In the genomic region with DNA sequence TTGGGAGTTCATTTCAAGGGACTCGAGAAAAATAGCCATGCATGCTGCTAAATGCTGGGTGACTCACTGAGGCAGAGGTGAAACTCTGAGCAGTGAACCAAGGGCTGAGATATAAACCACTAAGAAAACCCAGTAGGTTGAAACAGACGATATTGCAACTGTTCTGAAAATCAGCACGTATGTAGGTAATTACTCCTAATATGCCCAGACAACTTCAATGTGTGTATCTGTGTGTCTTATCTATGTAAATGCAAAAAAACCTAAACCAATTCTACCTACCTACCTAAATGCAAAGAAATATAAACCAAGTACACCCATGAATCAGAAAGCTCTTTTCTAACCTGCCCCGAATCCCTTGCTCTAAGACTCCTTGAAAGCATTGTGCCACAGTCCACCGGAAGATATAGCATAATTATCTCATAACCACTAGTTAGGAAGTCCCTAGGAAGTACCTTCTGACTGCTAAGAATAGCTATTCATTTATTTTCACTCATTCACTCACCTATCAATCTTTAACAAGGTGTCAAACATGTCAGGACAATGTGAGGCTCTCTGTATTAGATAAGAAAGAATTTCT, we compare ENCODE assay signal across 10 cellular contexts.
DNase-seq lines count a peak whose midpoint lies in the region; ATAC-seq, FAIRE-seq and TF ChIP-seq lines count a peak whose summit lies in the region.
"Had no signal": no experiment of that assay in that cellular context is flagged by ENCODE, and none has a peak within 500 bp of the region (broad histone marks: within the 10 kb centered on the region; RNA-seq: fewer than 3 reads in every experiment).

No MANE protein-coding gene starts in this region.

- no peaks in the 10 kb centered on the region for H3K27me3 ChIP-seq in HepG2 (ENCODE audit: control insufficient read depth in 1 of 2, insufficient read depth in 2 of 2, low read length in 2 of 2)
- H3K27me3 ChIP-seq in right lobe of liver: no peaks in the 10 kb centered on the region
- no peaks in the 10 kb centered on the region for H3K27me3 ChIP-seq in H9 (ENCODE audit: insufficient read depth, low read length)

- H3K4ac ChIP-seq in H9 (ENCODE audit: low read depth, low read length): no peak overlapping the region

- peaks cover 17% of the 10 kb centered on the region for H3K4me1 ChIP-seq in HepG2 (ENCODE audit: insufficient read depth, low read length)
- H3K4me1 ChIP-seq in right lobe of liver: no peaks in the 10 kb centered on the region
- no peaks in the 10 kb centered on the region for H3K4me1 ChIP-seq in H9 (ENCODE audit: insufficient read depth, low read length)

- H3K9me3 ChIP-seq in HepG2 (ENCODE audit: low read length) (peaks cover 13% of the 10 kb centered on the region; the same call in 1 of the 2 replicates), right lobe of liver (no peaks in the 10 kb centered on the region), H9 (ENCODE audit: control insufficient read depth, low read depth, low read length) (peaks cover 13% of the 10 kb centered on the region)

- no peaks in the 10 kb centered on the region for H3K23me2 ChIP-seq in H9 (ENCODE audit: insufficient read length, low read depth, low read length, poor library complexity, severe bottlenecking)

- no peaks in the 10 kb centered on the region; the same call in 1 of the 2 replicates for H3K27me3 Mint-ChIP-seq in H9 (ENCODE audit: low read depth)

- H3K18ac ChIP-seq in H9 (ENCODE audit: insufficient read length, low read depth, low read length): no peak overlapping the region

- FAIRE-seq in HepG2 (lab: Jason Lieb, UNC): no peak
- FAIRE-seq in urothelium cell line (lab: Jason Lieb, UNC): peak; percentile 5

- no peaks in the 10 kb centered on the region for H3K79me1 ChIP-seq in H9 (ENCODE audit: insufficient read depth, low read depth, low read length, poor library complexity, severe bottlenecking)

- no peak for TF ChIP-seq RAD21 in HepG2 (CRISPR knock-in tag; IDR thresholded peaks at IDR 0.05)

- in situ Hi-C loops in HepG2 (cut with HindIII; ENCODE audit: extremely low pct_ligation_motif_present, low pct_unique_long_range_greater_than_20kb): no loop called here

- intact Hi-C loops in HepG2 (cut with micrococcal nuclease; ENCODE audit: unreplicated experiment) (no loop called here), right lobe of liver (cut with DNase I) (no loop called here)

- H3K36me3 ChIP-seq in HepG2 (replicated peaks in 1 of 2; ENCODE audit: control insufficient read depth in 1 of 2, insufficient read depth in 2 of 2, low read length in 2 of 2) (no peaks in the 10 kb centered on the region), right lobe of liver (no peaks in the 10 kb centered on the region)

- H2BK120ac ChIP-seq in H9 (ENCODE audit: low read depth, low read length, poor library complexity, severe bottlenecking): no peak overlapping the region

- no peak overlapping the region for H2BK12ac ChIP-seq in H9 (ENCODE audit: insufficient read length, low read depth, low read length)

- no peak overlapping the region for H3K14ac ChIP-seq in H9 (ENCODE audit: insufficient read depth, low read length)

- H2AK5ac ChIP-seq in H9 (ENCODE audit: insufficient read length, low read length): no peak overlapping the region

- H3K56ac ChIP-seq in H9 (ENCODE audit: insufficient read length, low read depth, low read length): no peak overlapping the region

- H4K8ac ChIP-seq in H9 (replicated peaks; ENCODE audit: insufficient read length, low read depth, low read length): no peak overlapping the region

- peak; percentile 5 for DNase-seq in HepG2 (ENCODE audit: low spot score)
- no peak for DNase-seq in right lobe of liver
- no peak for DNase-seq in urothelium cell line (ENCODE audit: low spot score)
- DNase-seq in NCI-H2081 (lab: John Stamatoyannopoulos, UW): no peak
- no peak for DNase-seq in NCI-H2227 treated with DMSO at 0.1 percent for 48 hours (lab: John Stamatoyannopoulos, UW)
- no peak for DNase-seq in H9
- DNase-seq: islet precursor cell, Karpas-422 had no signal

- H3K4me3 Mint-ChIP-seq in H9: no peak overlapping the region

- H3K23ac ChIP-seq in H9 (ENCODE audit: insufficient read length, low read depth, low read length): no peak overlapping the region

- H2AFZ ChIP-seq in HepG2 (ENCODE audit: low read length) (no peak overlapping the region), H9 (ENCODE audit: low read length) (no peak overlapping the region)

- no peak overlapping the region for H2BK20ac ChIP-seq in H9 (ENCODE audit: low read depth, low read length, poor library complexity, severe bottlenecking)

- TF ChIP-seq POLR2A in HepG2 (IDR thresholded peaks at IDR 0.05; ENCODE audit: insufficient read depth in 1 of 2, low read depth in 2 of 2, low read length in 2 of 2): no peak
- TF ChIP-seq POLR2A in right lobe of liver (IDR thresholded peaks at IDR 0.05): no peak

- no peaks in the 10 kb centered on the region for H3K4me1 Mint-ChIP-seq in H9

- no peak overlapping the region for H4K5ac ChIP-seq in H9 (ENCODE audit: insufficient read length, low read depth, low read length)

- TF ChIP-seq EP300 in HepG2 (IDR thresholded peaks at IDR 0.05; ENCODE audit: low read depth in 2 of 2, low read length in 2 of 2) (no peak; a peak in 1 of 4 replicates), HepG2 (CRISPR knock-in tag; IDR thresholded peaks at IDR 0.05; ENCODE audit: borderline replicate concordance) (no peak)

- H3K9me3 Mint-ChIP-seq in H9: peaks cover 8 to 13% of the 10 kb centered on the region in 2 experiments

- peak; percentile 41; the same call in 2 of the 3 replicates for ATAC-seq in HepG2
- no peak for ATAC-seq in right lobe of liver
- peak; percentile 79 for ATAC-seq in HG02759 (IDR thresholded peaks at IDR 0.05; ENCODE audit: unreplicated experiment)
- ATAC-seq in HG03571 (IDR thresholded peaks at IDR 0.05; ENCODE audit: unreplicated experiment): peak; percentile 72

- H3K4me3 ChIP-seq in HepG2 (replicated peaks in 1 of 3; ENCODE audit: insufficient read depth in 1 of 3, low read depth in 2 of 3, low read length in 3 of 3) (no peak overlapping the region), right lobe of liver (no peak overlapping the region)

- 71% methylated on average over 5 of the region's 5 CpGs for WGBS in HepG2 (ENCODE audit: low lambda C conversion rate)
- WGBS in right lobe of liver (ENCODE audit: insufficient coverage, low coverage, low lambda C conversion rate, missing lambda C conversion rate): 79% methylated on average over 4 of the region's 5 CpGs
- WGBS in H9 (ENCODE audit: extremely low coverage, insufficient read length, low lambda C conversion rate): no CpG with 5 or more reads among the region's 5 CpGs

- no peak overlapping the region for H4K91ac ChIP-seq in H9 (ENCODE audit: insufficient read length, low read depth, low read length)

- no peak overlapping the region for H2BK5ac ChIP-seq in H9 (ENCODE audit: insufficient read length, low read length)

- H3K79me2 ChIP-seq in HepG2 (ENCODE audit: insufficient read depth, low read length) (no peaks in the 10 kb centered on the region), H9 (ENCODE audit: insufficient read depth, low read length) (no peaks in the 10 kb centered on the region)

- H3K36me3 Mint-ChIP-seq in H9 (ENCODE audit: insufficient read depth in 1 of 3, low read depth in 3 of 3): peaks cover 6 to 18% (median 11%) of the 10 kb centered on the region in 3 experiments

- H4K20me1 ChIP-seq in HepG2 (ENCODE audit: insufficient read depth, low read length) (no peaks in the 10 kb centered on the region), H9 (ENCODE audit: control insufficient read depth, insufficient read depth, insufficient read length) (no peaks in the 10 kb centered on the region)

- H3K4me2 ChIP-seq in HepG2 (ENCODE audit: low read depth, low read length) (no peak overlapping the region), H9 (ENCODE audit: insufficient read depth, insufficient read length, low read length) (no peak overlapping the region)

- POLR2A ChIA-PET in HepG2 (lab: Yijun Ruan, JAX): no interaction called here

- TF ChIP-seq CTCF in HepG2 (CRISPR knock-in tag; IDR thresholded peaks at IDR 0.05): no peak
- no peak for TF ChIP-seq CTCF in right lobe of liver (IDR thresholded peaks at IDR 0.05)
- no peak for TF ChIP-seq CTCF in H9 (conservative IDR thresholded peaks at IDR 0.05)

- H3K9ac ChIP-seq in HepG2 (ENCODE audit: insufficient read depth, low read depth, low read length): no peak overlapping the region
- H3K9ac ChIP-seq in H9 (ENCODE audit: extremely low read depth, insufficient read length, low read length): no peak overlapping the region

- no TSS peak for BruUV-seq in HepG2 (replicated peaks; lab: Mats Ljungman, UMichigan)

- CTCF ChIA-PET in HepG2 (lab: Yijun Ruan, JAX; ENCODE audit: low intra/inter-chr PET ratio, low total read pairs): no interaction called here

- H3K27ac Mint-ChIP-seq in H9: no peak overlapping the region

- H3K27ac ChIP-seq in HepG2 (ENCODE audit: extremely low read length, insufficient read depth, low read length) (no peak overlapping the region), right lobe of liver (no peak overlapping the region), H9 (ENCODE audit: insufficient read length, low read depth, low read length) (no peak overlapping the region)

- H2BK15ac ChIP-seq in H9 (ENCODE audit: low read depth, low read length): no peak overlapping the region

- H3T11ph ChIP-seq in H9 (ENCODE audit: low read length): no peak overlapping the region

TF ChIP-seq in HepG2, 621 proteins besides CTCF, POLR2A, EP300 and RAD21 (continues in another document):
- TF ChIP-seq, protein P1, sequence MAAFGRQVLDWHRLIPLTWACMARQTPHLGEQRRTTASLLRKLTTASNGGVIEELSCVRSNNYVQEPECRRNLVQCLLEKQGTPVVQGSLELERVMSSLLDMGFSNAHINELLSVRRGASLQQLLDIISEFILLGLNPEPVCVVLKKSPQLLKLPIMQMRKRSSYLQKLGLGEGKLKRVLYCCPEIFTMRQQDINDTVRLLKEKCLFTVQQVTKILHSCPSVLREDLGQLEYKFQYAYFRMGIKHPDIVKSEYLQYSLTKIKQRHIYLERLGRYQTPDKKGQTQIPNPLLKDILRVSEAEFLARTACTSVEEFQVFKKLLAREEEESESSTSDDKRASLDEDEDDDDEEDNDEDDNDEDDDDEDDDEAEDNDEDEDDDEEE (CRISPR knock-in tag; IDR thresholded peaks at IDR 0.05): no peak
- TF ChIP-seq BCL6 (CRISPR knock-in tag; IDR thresholded peaks at IDR 0.05): 0 out of 2 replicates have a peak, but pooled peaks have one; percentile 38
- TF ChIP-seq ZBTB7B (CRISPR knock-in tag; IDR thresholded peaks at IDR 0.05): no peak
- TF ChIP-seq SAP130 (CRISPR knock-in tag; IDR thresholded peaks at IDR 0.05; ENCODE audit: low read depth): no peak
- no peak for TF ChIP-seq SOX13 (IDR thresholded peaks at IDR 0.05)
- TF ChIP-seq SOX13 (CRISPR knock-in tag; conservative IDR thresholded peaks at IDR 0.05 in 1 of 2, IDR thresholded peaks at IDR 0.05 in 1 of 2): peak in 1 of 2 experiments; percentile 59; a peak in 2 of 4 replicates
- no peak for TF ChIP-seq SYNCRIP (IDR thresholded peaks at IDR 0.05; ENCODE audit: insufficient read depth, low read depth, low read length)

Comparison
In these comparisons a context has a peak if more than half of its experiments do, and no peak if none do; other contexts are left out.
1. ATAC-seq: peak in HepG2 (single experiment), HG02759 (single experiment) and HG03571 (single experiment); none in right lobe of liver (0 of 4).